In the genomic region with DNA sequence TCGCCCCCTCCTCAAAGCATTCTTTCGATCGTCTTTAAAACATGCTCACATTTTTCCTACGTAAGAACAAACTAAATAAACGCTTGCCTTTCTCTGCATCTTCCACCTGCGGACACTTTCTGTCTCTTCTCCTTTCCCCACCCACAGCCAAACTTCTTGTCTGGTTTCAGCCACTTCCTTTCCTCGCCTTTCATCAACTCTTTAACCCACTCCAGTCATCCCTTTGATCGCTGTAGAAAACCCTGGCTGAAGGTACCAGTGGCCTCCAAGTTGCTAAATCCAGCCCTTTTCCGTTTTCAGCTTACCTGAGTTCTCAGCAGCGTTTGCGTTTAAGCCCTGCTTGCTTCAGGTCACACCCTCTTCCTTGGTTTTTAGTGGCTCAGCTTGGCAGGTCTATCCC, we compare ENCODE assay signal across 8 cellular contexts. TPM values are rescaled to one million over a fixed set of nuclear protein-coding genes. Genes with fewer than 3 reads are reported as not detected.
DNase-seq lines count a peak whose midpoint lies in the region; ATAC-seq and TF ChIP-seq lines count a peak whose summit lies in the region.

No MANE protein-coding gene starts in this region.

- H3K27me3 ChIP-seq in A673 (replicated peaks; ENCODE audit: insufficient read depth, low read depth, low read length, poor library complexity) (no peaks in the 10 kb centered on the region), PC-9 (ENCODE audit: insufficient read depth, low read depth) (no peaks in the 10 kb centered on the region), mesendoderm (ENCODE audit: insufficient read depth, low read length, poor library complexity) (no peaks in the 10 kb centered on the region)

- ATAC-seq in central memory CD8-positive, alpha-beta T cell (replicated peaks; ENCODE audit: extremely low read depth, poor library complexity, severe bottlenecking) = peak; percentile 11

- no peak overlapping the region for H3K23ac ChIP-seq in mesendoderm (ENCODE audit: low read length)

- H3K9me3 Mint-ChIP-seq in central memory CD8-positive, alpha-beta T cell = no peaks in the 10 kb centered on the region
- no peaks in the 10 kb centered on the region for H3K9me3 Mint-ChIP-seq in type B pancreatic cell

- H3K9me3 ChIP-seq in A673 (ENCODE audit: low read depth, low read length, poor library complexity, severe bottlenecking) (no peaks in the 10 kb centered on the region), PC-9 (ENCODE audit: insufficient read depth, low read depth) (no peaks in the 10 kb centered on the region)

- H3K9ac ChIP-seq in mesendoderm (ENCODE audit: low read length) = peak overlapping the region; percentile 92

- H3K4me1 ChIP-seq in A673 (ENCODE audit: insufficient read depth, low read length, poor library complexity, severe bottlenecking) (peaks cover 4% of the 10 kb centered on the region), PC-9 (replicated peaks; ENCODE audit: insufficient read depth) (peaks cover 18% of the 10 kb centered on the region), mesendoderm (ENCODE audit: control insufficient read depth, low read depth, low read length) (no peaks in the 10 kb centered on the region)

- peaks cover 72% of the 10 kb centered on the region for H3K79me2 ChIP-seq in PC-9 (ENCODE audit: low read depth)
- H3K79me2 ChIP-seq in mesendoderm (ENCODE audit: control insufficient read depth, insufficient read depth, low read length) = peaks cover 18% of the 10 kb centered on the region

- H4K20me1 ChIP-seq in PC-9 (ENCODE audit: insufficient read depth) = peaks cover 6% of the 10 kb centered on the region; the same call in 1 of the 2 replicates

- no CpG with 5 or more reads among the region's 11 CpGs for WGBS in mesendoderm (ENCODE audit: extremely low coverage, insufficient coverage, low lambda C conversion rate)

- H3K36me3 Mint-ChIP-seq in central memory CD8-positive, alpha-beta T cell (ENCODE audit: insufficient read depth) = peaks cover 35% of the 10 kb centered on the region
- peaks cover 18% of the 10 kb centered on the region for H3K36me3 Mint-ChIP-seq in type B pancreatic cell

- no peak overlapping the region for H4K8ac ChIP-seq in mesendoderm (ENCODE audit: low read depth, low read length)

- BruUV-seq in A673 (replicated peaks; lab: Mats Ljungman, UMichigan) (TSS peak; percentile 58), PC-9 (replicated peaks; lab: Mats Ljungman, UMichigan) (TSS peak; percentile 22)

- H2BK15ac ChIP-seq in mesendoderm (replicated peaks; ENCODE audit: low read depth) = no peak overlapping the region

- H3K36me3 ChIP-seq in A673 (ENCODE audit: insufficient read depth, low read length, poor library complexity, severe bottlenecking) = peaks cover 33% of the 10 kb centered on the region
- H3K36me3 ChIP-seq in PC-9 (ENCODE audit: low read depth) = peaks cover 7% of the 10 kb centered on the region; the same call in 1 of the 2 replicates
- H3K36me3 ChIP-seq in mesendoderm (ENCODE audit: control insufficient read depth, insufficient read depth, low read length) = peaks cover 2% of the 10 kb centered on the region

- DNase-seq in A673 (ENCODE audit: low spot score) (peak; percentile 25), GM12864 (ENCODE audit: low read depth) (no peak), PC-9 (peak; percentile 22 to 41), mesendoderm (peak; percentile 60), type B pancreatic cell (ENCODE audit: extremely low spot score, unreplicated experiment) (no peak), GDM1 (lab: John Stamatoyannopoulos, UW) (no peak), ureter (ENCODE audit: low spot score) (no peak)
- DNase-seq in central memory CD8-positive, alpha-beta T cell (ENCODE audit: low spot score in 2 of 2) = no peak

- H3K4me3 ChIP-seq in A673 (ENCODE audit: low read depth, low read length, poor library complexity, severe bottlenecking) (peak overlapping the region; percentile 93), GM12864 (ENCODE audit: low read depth, low read length) (peak overlapping the region; percentile 94), PC-9 (peak overlapping the region; percentile 96), mesendoderm (ENCODE audit: low read length) (peak overlapping the region; percentile 98)

- H3K4me2 ChIP-seq in PC-9 = peak overlapping the region; percentile 96
- peak overlapping the region; percentile 99 for H3K4me2 ChIP-seq in mesendoderm (ENCODE audit: low read length)

- POLR2A ChIA-PET in A673 (lab: Charles Lee; ENCODE audit: low non-redundant PET) = no interaction called here
- POLR2A ChIA-PET in PC-9 (lab: Charles Lee; ENCODE audit: unreplicated experiment) = interaction anchor here (0.7 to 1.4 kb wide), 3 partner anchors 43 to 114 kb away, joined by 3 to 11 read pairs (median 4); no protein-coding TSS in a partner anchor

- peak overlapping the region; percentile 99 for H3K4me3 Mint-ChIP-seq in central memory CD8-positive, alpha-beta T cell
- H3K4me3 Mint-ChIP-seq in type B pancreatic cell = peak overlapping the region; percentile 96

- TF ChIP-seq CTCF in A673 (conservative IDR thresholded peaks at IDR 0.05; ENCODE audit: low read depth, low read length) (no peak), GM12864 (IDR thresholded peaks at IDR 0.05; ENCODE audit: low read depth, low read length, missing control alignments) (no peak), PC-9 (conservative IDR thresholded peaks at IDR 0.05) (no peak), type B pancreatic cell (conservative IDR thresholded peaks at IDR 0.05) (no peak)

- peak overlapping the region; percentile 93 for H3K4ac ChIP-seq in mesendoderm (ENCODE audit: low read depth, low read length)

- peaks cover 46% of the 10 kb centered on the region for H3K4me1 Mint-ChIP-seq in central memory CD8-positive, alpha-beta T cell
- H3K4me1 Mint-ChIP-seq in type B pancreatic cell (ENCODE audit: unreplicated experiment) = peaks cover 24% of the 10 kb centered on the region

- peak overlapping the region; percentile 87 for H3K18ac ChIP-seq in mesendoderm (ENCODE audit: low read length)

- CTCF ChIA-PET in A673 (lab: Charles Lee) = no interaction called here
- CTCF ChIA-PET in PC-9 (lab: Charles Lee) = interaction anchor here (0.6 to 1.1 kb wide), 2 partner anchors 34 to 100 kb away, joined by 3 to 7 read pairs; no protein-coding TSS in a partner anchor

- no peaks in the 10 kb centered on the region for H3K9me2 ChIP-seq in PC-9 (ENCODE audit: insufficient read depth)

- H3F3A ChIP-seq in PC-9 (ENCODE audit: insufficient read depth, low read depth) = peaks cover 19% of the 10 kb centered on the region

- H3K27ac Mint-ChIP-seq in central memory CD8-positive, alpha-beta T cell (ENCODE audit: low read depth) = peak overlapping the region; percentile 93
- peak overlapping the region; percentile 92 for H3K27ac Mint-ChIP-seq in type B pancreatic cell

- peak overlapping the region; percentile 78 for H3K27ac ChIP-seq in A673 (ENCODE audit: low read depth, low read length, poor library complexity, severe bottlenecking)
- peak overlapping the region; percentile 27; the same call in 1 of the 2 replicates for H3K27ac ChIP-seq in PC-9
- no peak overlapping the region for H3K27ac ChIP-seq in mesendoderm (ENCODE audit: low read depth, low read length)

- peaks cover 11% of the 10 kb centered on the region for H3K79me1 ChIP-seq in mesendoderm (ENCODE audit: low read length)

- no peak overlapping the region for H2BK120ac ChIP-seq in mesendoderm (ENCODE audit: low read depth, low read length)

- H2AFZ ChIP-seq in PC-9 = peak overlapping the region; percentile 88

- intact Hi-C loops in A673 (cut with micrococcal nuclease; ENCODE audit: unreplicated experiment) (loop anchor here (5.0 kb wide), 1 partner anchor 202 kb away; the partner anchor contains the start of gene DPH1), PC-9 (cut with micrococcal nuclease; ENCODE audit: unreplicated experiment) (no loop called here)

- H2AK5ac ChIP-seq in mesendoderm (ENCODE audit: low read length) = no peak overlapping the region

- H2BK5ac ChIP-seq in mesendoderm (ENCODE audit: low read length) = no peak overlapping the region

- H4K5ac ChIP-seq in mesendoderm (ENCODE audit: low read length) = no peak overlapping the region

- no peaks in the 10 kb centered on the region for H3K27me3 Mint-ChIP-seq in central memory CD8-positive, alpha-beta T cell
- no peaks in the 10 kb centered on the region for H3K27me3 Mint-ChIP-seq in type B pancreatic cell

- peak overlapping the region; percentile 94 for H3K56ac ChIP-seq in mesendoderm (ENCODE audit: low read length)

RNA-seq across cellular contexts. Expression of gene RPA1, which starts 0.5 kb away (rescaled TPM):
- total RNA-seq in A673 (2021) (211 and 231 TPM in 2 replicates), PC-9 (2021) (201 and 212 TPM in 2 replicates), type B pancreatic cell (ENCODE audit: low replicate concordance) (91.5 and 129 TPM in 2 replicates), ureter (82.2 TPM)
- 54.4 TPM for polyA plus RNA-seq in mesendoderm (2013, experiment 1 of 2)
- 54.3 TPM for polyA plus RNA-seq in mesendoderm (2013, experiment 2 of 2)

RNA-seq across cellular contexts. Expression of gene SMYD4, which starts 0.6 kb away (rescaled TPM):
- 28.1 and 31.6 TPM in 2 replicates for total RNA-seq in A673 (2021)
- total RNA-seq in PC-9 (2021) = 19.0 and 23.3 TPM in 2 replicates
- 6.9 TPM for polyA plus RNA-seq in mesendoderm (2013, experiment 1 of 2)
- polyA plus RNA-seq in mesendoderm (2013, experiment 2 of 2) = 7.5 TPM
- total RNA-seq in type B pancreatic cell (ENCODE audit: low replicate concordance) = 18.0 and 22.5 TPM in 2 replicates
- total RNA-seq in ureter = 19.0 TPM

Comparison
In these comparisons a context has a peak if more than half of its experiments do, and no peak if none do; other contexts are left out.
1. DNase-seq: peak in A673 (single experiment), PC-9 (2 of 2) and mesendoderm (single experiment); none in GM12864 (single experiment), central memory CD8-positive, alpha-beta T cell (0 of 2), type B pancreatic cell (single experiment), GDM1 (single experiment) and ureter (single experiment).
2. Peak in every context shown above with its lines, with median percentiles within 50 percentile points of each other: H3K4me3 ChIP-seq.